Comparison of ENCODE assay signal across 1 cellular context in genomic region chr6:105430685-105431084, GRCh38.
TF ChIP-seq lines count a peak whose summit lies in the region.

No MANE protein-coding gene starts in this region.

TF ChIP-seq in HCT116, 20 proteins besides CTCF, POLR2A, EP300 and RAD21 (continued from another document):
- TF ChIP-seq ZBTB33 (IDR thresholded peaks at IDR 0.05; ENCODE audit: extremely low read depth, insufficient replicate concordance, low read length) (no peak), TCF7L2 (IDR thresholded peaks at IDR 0.05; ENCODE audit: borderline replicate concordance, extremely low read depth, insufficient read depth, insufficient read length) (no peak)
